In the genomic region with DNA sequence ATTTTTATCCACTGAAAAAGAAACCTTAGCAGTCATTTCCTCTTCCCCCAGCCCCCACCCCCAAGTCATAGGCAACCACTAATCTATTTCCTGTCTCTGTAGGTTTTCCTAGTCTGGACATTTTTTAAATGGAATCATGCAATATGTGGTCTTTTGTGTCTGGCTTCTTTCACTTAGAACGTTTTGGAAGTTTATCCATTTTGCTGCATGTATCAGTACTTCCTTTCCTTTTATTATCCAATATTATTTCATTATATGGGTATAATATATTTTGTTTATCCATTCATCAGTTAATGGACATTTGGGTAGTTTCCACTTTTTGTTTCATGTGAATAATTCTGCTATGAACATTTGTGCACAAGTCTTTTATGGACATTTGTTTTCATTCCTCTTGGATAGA, we compare ENCODE assay signal across 20 cellular contexts.
"Had no signal": no experiment of that assay in that cellular context is flagged by ENCODE, and none has a peak within 500 bp of the region (broad histone marks: within the 10 kb centered on the region; RNA-seq: fewer than 3 reads in every experiment).

No MANE protein-coding gene starts in this region.

- ATAC-seq: activated CD4-positive, alpha-beta T cell treated with anti-CD3 and anti-CD28 coated beads for 36 hours; activated T-helper 17 cell treated with anti-CD3 and anti-CD28 coated beads, Interleukin-2, amount 50 U/mL, for 72 hours; T-helper 17 cell had no signal

- H3K4me3 ChIP-seq: cardiac muscle cell had no signal

- DNase-seq: activated CD4-positive, alpha-beta memory T cell treated with anti-CD3 and anti-CD28 coated beads, Interleukin-2, amount 10 ng/mL, durations not matched to agents 7 days and 5 days; activated CD4-positive, alpha-beta T cell treated with anti-CD3 and anti-CD28 coated beads for 36 hours; activated CD4-positive, alpha-beta T cell treated with anti-CD3 and anti-CD28 coated beads, Interleukin-2, amount 50 U/mL, for 1 hour; activated gamma-delta T cell; activated naive CD4-positive, alpha-beta T cell treated with anti-CD3 and anti-CD28 coated beads for 36 hours; activated T-cell treated with anti-CD3 and anti-CD28 coated beads for 4 hours; activated T-cell treated with anti-CD3 and anti-CD28 coated beads, Interleukin-2, amount 50 U/mL, for 48 hours; amygdala; MM.1S; NCI-H1105; NCI-H1436 treated with DMSO at 0.1 percent for 48 hours; NCI-H187; NCI-H2081; NCI-H510A treated with DMSO at 0.1 percent for 48 hours; NCI-H69; T-helper 17 cell; T-helper 9 cell had no signal

- H3K36me3 ChIP-seq: cardiac muscle cell had no signal

- H3K4me2 ChIP-seq: KMS-11 had no signal

- H3K27me3 ChIP-seq: cardiac muscle cell had no signal

- H3K9ac ChIP-seq: KMS-11 had no signal
